ENCODE assay signal across 11 cellular contexts in the genomic region with DNA sequence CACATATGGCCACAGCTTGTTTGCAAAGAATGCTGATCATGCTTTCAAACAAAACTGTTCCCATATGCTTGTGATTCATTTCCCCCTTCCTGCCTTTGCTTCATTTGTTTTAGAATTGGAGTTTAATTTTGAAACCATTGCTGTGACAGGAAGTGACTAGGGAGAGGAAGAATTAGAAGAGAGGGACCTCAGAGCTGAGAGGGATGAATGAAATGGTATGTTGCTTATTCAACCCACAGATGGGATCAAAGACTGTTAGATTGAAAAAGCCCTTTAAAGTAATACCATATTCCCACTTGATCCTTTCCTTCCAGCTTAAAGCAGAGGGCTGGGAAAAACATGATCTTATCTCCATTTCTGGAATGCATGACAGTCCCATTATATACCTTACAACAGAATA.
A peak's percentile ranks its signal among the peaks of the same experiment; 100 is the strongest.
DNase-seq lines count a peak whose midpoint lies in the region; ATAC-seq and TF ChIP-seq lines count a peak whose summit lies in the region.
"Had no signal": no experiment of that assay in that cellular context is flagged by ENCODE, and none has a peak within 500 bp of the region (broad histone marks: within the 10 kb centered on the region; RNA-seq: fewer than 3 reads in every experiment).

No MANE protein-coding gene starts in this region.

- BruUV-seq in mammary epithelial cell (replicated peaks; lab: Mats Ljungman, UMichigan): no TSS peak

- H3K9me3 ChIP-seq in mammary epithelial cell (replicated peaks; ENCODE audit: insufficient read depth, low read length) (peaks cover 17% of the 10 kb centered on the region), tibial artery (no peaks in the 10 kb centered on the region)

- H3K27me3 ChIP-seq in BJ (ENCODE audit: control insufficient read depth, insufficient read depth, low read length): no peaks in the 10 kb centered on the region
- no peaks in the 10 kb centered on the region for H3K27me3 ChIP-seq in mammary epithelial cell (ENCODE audit: insufficient read depth, low read length)
- no peaks in the 10 kb centered on the region for H3K27me3 ChIP-seq in tibial artery

- in situ Hi-C loops in mammary epithelial cell (cut with MboI; ENCODE audit: low sequenced_read_pairs in 2 of 2): no loop called here

- DNase-seq in BJ (ENCODE audit: low read depth) (peak; percentile 85), M059J (ENCODE audit: low read depth) (peak; percentile 87), mammary epithelial cell (peak; percentile 74), lung microvascular endothelial cell (ENCODE audit: low read depth in 2 of 2) (peak; percentile 87 to 91), tibial artery (no peak)
- DNase-seq in stimulated activated CD4-positive, alpha-beta T cell treated with anti-CD3 and anti-CD28 coated beads, Interleukin-4, amount 100 ng/mL, for 4 hours: no peak
- DNase-seq: effector CD8-positive, alpha-beta T cell had no signal

- H2AFZ ChIP-seq in mammary epithelial cell (ENCODE audit: low read depth, low read length): peak overlapping the region; percentile 70

- POLR2A ChIA-PET in BJ (lab: Charles Lee): no interaction called here

- H3K9ac ChIP-seq in mammary epithelial cell (ENCODE audit: insufficient read depth, low read length): no peak overlapping the region

- H3K4me1 ChIP-seq in mammary epithelial cell (ENCODE audit: insufficient read depth, low read length) (peaks cover 46% of the 10 kb centered on the region), tibial artery (peaks cover 0 to 8% (median 3%) of the 10 kb centered on the region in 4 donors)

- H4K20me1 ChIP-seq in mammary epithelial cell (ENCODE audit: insufficient read depth, low read length): no peaks in the 10 kb centered on the region

- H3K4me3 ChIP-seq in BJ (ENCODE audit: low read depth, low read length) (no peak overlapping the region), mammary epithelial cell (replicated peaks in 1 of 3; ENCODE audit: insufficient read depth in 1 of 3, low read depth in 2 of 3, low read length in 3 of 3) (no peak overlapping the region), tibial artery (no peak overlapping the region)
- H3K4me3 ChIP-seq: skin epidermis had no signal

- H3K4me2 ChIP-seq in mammary epithelial cell (ENCODE audit: insufficient read depth, low read depth, low read length): peak overlapping the region; percentile 70

- CTCF ChIA-PET in BJ (lab: Yijun Ruan, JAX): interaction anchor here (1.2 kb wide), 1 partner anchor 130 kb away, joined by 4 read pairs; no protein-coding TSS in a partner anchor
- CTCF ChIA-PET in mammary epithelial cell (lab: Charles Lee; ENCODE audit: low non-redundant PET): interaction anchor here (0.7 kb wide), 1 partner anchor 436 kb away, joined by 3 read pairs; no protein-coding TSS in a partner anchor

- intact Hi-C loops in mammary epithelial cell (cut with micrococcal nuclease) (loop anchor here (10.0 kb wide), 1 partner anchor 394 kb away; no protein-coding TSS in a partner anchor), tibial artery (cut with DNase I; ENCODE audit: low total_unique reads) (no loop called here)

- H3K36me3 ChIP-seq in BJ (ENCODE audit: control insufficient read depth, insufficient read depth, low read length): no peaks in the 10 kb centered on the region
- H3K36me3 ChIP-seq in mammary epithelial cell (ENCODE audit: insufficient read depth, low read length): no peaks in the 10 kb centered on the region
- H3K36me3 ChIP-seq in tibial artery: no peaks in the 10 kb centered on the region

- H3K27ac ChIP-seq in mammary epithelial cell (ENCODE audit: insufficient read depth, low read depth, low read length): peak overlapping the region; percentile 65
- H3K27ac ChIP-seq in tibial artery: no peak overlapping the region
- H3K27ac ChIP-seq: VCaP had no signal

- dilution Hi-C loops in mammary epithelial cell (cut with HindIII; ENCODE audit: low sequenced_read_pairs): no loop called here

- TF ChIP-seq CTCF in BJ (IDR thresholded peaks at IDR 0.05; ENCODE audit: insufficient read depth, low read depth, low read length) (no peak), mammary epithelial cell (conservative IDR thresholded peaks at IDR 0.05 in 1 of 2, IDR thresholded peaks at IDR 0.05 in 1 of 2; ENCODE audit: extremely low read depth in 1 of 2, insufficient read depth in 1 of 2, low read depth in 1 of 2, low read length in 2 of 2) (no peak), tibial artery (IDR thresholded peaks at IDR 0.05) (no peak)

- no peak for ATAC-seq in GM19397 (IDR thresholded peaks at IDR 0.05; ENCODE audit: unreplicated experiment)
- ATAC-seq in HG03354 (IDR thresholded peaks at IDR 0.05; ENCODE audit: poor library complexity, severe bottlenecking, unreplicated experiment): no peak

- H3K79me2 ChIP-seq in mammary epithelial cell (ENCODE audit: insufficient read depth, low read length): no peaks in the 10 kb centered on the region

Comparison
In these comparisons a context has a peak if more than half of its experiments do, and no peak if none do; other contexts are left out.
1. DNase-seq: peak in BJ (single experiment), M059J (single experiment), mammary epithelial cell (single experiment) and lung microvascular endothelial cell (2 of 2); none in stimulated activated CD4-positive, alpha-beta T cell treated with anti-CD3 and anti-CD28 coated beads, Interleukin-4, amount 100 ng/mL, for 4 hours (0 of 2) and tibial artery (0 of 2).